19 cellular contexts compared by ENCODE assay signal in genomic region chr5:149117970-149118369, GRCh38. TPM values are rescaled to one million over a fixed set of nuclear protein-coding genes. Genes with fewer than 3 reads are reported as not detected.
DNase-seq lines count a peak whose midpoint lies in the region; ATAC-seq and TF ChIP-seq lines count a peak whose summit lies in the region.
"Had no signal": no experiment of that assay in that cellular context is flagged by ENCODE, and none has a peak within 500 bp of the region (broad histone marks: within the 10 kb centered on the region; RNA-seq: fewer than 3 reads in every experiment).

No MANE protein-coding gene starts in this region.

- intact Hi-C loops in gastrocnemius medialis (cut with DNase I; ENCODE audit: low total_unique reads) (loop anchor here (10.0 kb wide), 2 partner anchors 83 to 213 kb away; no protein-coding TSS in a partner anchor), uterus (cut with DNase I; ENCODE audit: low total_unique reads) (no loop called here)

- peaks cover 54% of the 10 kb centered on the region for H3K27me3 Mint-ChIP-seq in activated CD8-positive, alpha-beta memory T cell treated with anti-CD3 and anti-CD28 coated beads, Interleukin-2, amount 10 ng/mL, durations not matched to agents 7 days and 5 days
- H3K27me3 Mint-ChIP-seq: dendritic cell treated with granulocyte-macrophage colony-stimulating factor and Interleukin-4, amounts not matched to agents 40 ng/mL and 50 ng/mL, for 4 days had no signal

- H3K36me3 Mint-ChIP-seq in activated CD8-positive, alpha-beta memory T cell treated with anti-CD3 and anti-CD28 coated beads, Interleukin-2, amount 10 ng/mL, durations not matched to agents 7 days and 5 days, result no peaks in the 10 kb centered on the region
- H3K36me3 Mint-ChIP-seq in stimulated activated effector memory CD8-positive, alpha-beta T cell treated with anti-CD3 and anti-CD28 coated beads, Interleukin-12 subunit alpha, Interleukin-12 subunit beta, amount 100 ng/mL, for 72 hours, result no peaks in the 10 kb centered on the region

- H3K4me3 ChIP-seq in gastrocnemius medialis (no peak overlapping the region), uterus (no peak overlapping the region)
- H3K4me3 ChIP-seq: A549, prostate gland, SJSA1, vagina had no signal

- H3K4me1 Mint-ChIP-seq in activated CD8-positive, alpha-beta memory T cell treated with anti-CD3 and anti-CD28 coated beads, Interleukin-2, amount 10 ng/mL, durations not matched to agents 7 days and 5 days, result peaks cover 11% of the 10 kb centered on the region
- no peaks in the 10 kb centered on the region for H3K4me1 Mint-ChIP-seq in stimulated activated effector memory CD8-positive, alpha-beta T cell treated with anti-CD3 and anti-CD28 coated beads, Interleukin-12 subunit alpha, Interleukin-12 subunit beta, amount 100 ng/mL, for 72 hours
- H3K4me1 Mint-ChIP-seq: H9 had no signal

- H3K27ac ChIP-seq in gastrocnemius medialis, result no peak overlapping the region
- no peak overlapping the region for H3K27ac ChIP-seq in uterus
- H3K27ac ChIP-seq: A549, prostate gland, SJSA1, vagina, WERI-Rb-1 had no signal

- CTCF ChIA-PET in activated CD8-positive, alpha-beta memory T cell treated with anti-CD3 and anti-CD28 coated beads, Interleukin-2, amount 10 ng/mL, durations not matched to agents 7 days and 5 days (lab: Charles Lee), result interaction anchor here (0.7 to 1.3 kb wide), 2 partner anchors 24 to 151 kb away, joined by 3 to 5 read pairs; partner anchors contain the start of gene ABLIM3

- H3K4me1 ChIP-seq in gastrocnemius medialis, result peaks cover 0 to 4% of the 10 kb centered on the region in 2 donors
- H3K4me1 ChIP-seq in uterus, result no peaks in the 10 kb centered on the region
- H3K4me1 ChIP-seq: prostate gland, vagina had no signal

- H3K27me3 ChIP-seq in gastrocnemius medialis (no peaks in the 10 kb centered on the region), uterus (no peaks in the 10 kb centered on the region)
- H3K27me3 ChIP-seq: SJSA1, vagina had no signal

- no peak for DNase-seq in activated CD8-positive, alpha-beta memory T cell treated with anti-CD3 and anti-CD28 coated beads, Interleukin-2, amount 10 ng/mL, durations not matched to agents 7 days and 5 days
- DNase-seq in activated CD8-positive, alpha-beta memory T cell treated with anti-CD3 and anti-CD28 coated beads, Interleukin-2, amount 50 U/mL, for 4 hours, result no peak
- DNase-seq in stimulated activated effector memory CD8-positive, alpha-beta T cell treated with anti-CD3 and anti-CD28 coated beads, Interleukin-12 subunit alpha, Interleukin-12 subunit beta, amount 100 ng/mL, for 72 hours (ENCODE audit: low spot score in 2 of 2), result no peak
- DNase-seq in gastrocnemius medialis, result no peak
- no peak for DNase-seq in uterus
- DNase-seq in activated CD4-positive, alpha-beta T cell treated with anti-CD3 and anti-CD28 coated beads for 48 hours, result no peak
- DNase-seq: activated T-cell treated with anti-CD3 and anti-CD28 coated beads, Interleukin-2, amount 50 U/mL, for 24 hours; DMS 273 treated with DMSO at 0.1 percent for 48 hours; H9; NCI-H1436; NCI-H748 treated with DMSO at 0.1 percent for 48 hours; WERI-Rb-1 had no signal

- TF ChIP-seq POLR2A in gastrocnemius medialis (IDR thresholded peaks at IDR 0.05) (no peak), uterus (IDR thresholded peaks at IDR 0.05) (no peak)

- no peaks in the 10 kb centered on the region for H3K9me3 Mint-ChIP-seq in activated CD8-positive, alpha-beta memory T cell treated with anti-CD3 and anti-CD28 coated beads, Interleukin-2, amount 10 ng/mL, durations not matched to agents 7 days and 5 days (ENCODE audit: low read depth)
- H3K9me3 Mint-ChIP-seq in stimulated activated effector memory CD8-positive, alpha-beta T cell treated with anti-CD3 and anti-CD28 coated beads, Interleukin-12 subunit alpha, Interleukin-12 subunit beta, amount 100 ng/mL, for 72 hours, result no peaks in the 10 kb centered on the region
- H3K9me3 Mint-ChIP-seq: activated T-cell treated with anti-CD3 and anti-CD28 coated beads, Interleukin-2, amount 50 U/mL, for 24 hours; dendritic cell treated with granulocyte-macrophage colony-stimulating factor and Interleukin-4, amounts not matched to agents 40 ng/mL and 50 ng/mL, for 4 days had no signal

- in situ Hi-C loops in gastrocnemius medialis (cut with MboI; ENCODE audit: low sequenced_read_pairs in 4 of 4), result loop anchor here (10.0 to 25.0 kb wide), 4 partner anchors 673 to 931 kb away; no protein-coding TSS in a partner anchor

- ATAC-seq in activated CD8-positive, alpha-beta memory T cell treated with anti-CD3 and anti-CD28 coated beads, Interleukin-2, amount 10 ng/mL, durations not matched to agents 7 days and 5 days, result peak; percentile 62
- ATAC-seq in GM21723 (IDR thresholded peaks at IDR 0.05; ENCODE audit: unreplicated experiment) (peak; percentile 79), HG03175 (IDR thresholded peaks at IDR 0.05; ENCODE audit: unreplicated experiment) (peak; percentile 70), gastrocnemius medialis (no peak)
- ATAC-seq in stimulated activated effector memory CD8-positive, alpha-beta T cell treated with anti-CD3 and anti-CD28 coated beads, Interleukin-12 subunit alpha, Interleukin-12 subunit beta, amount 100 ng/mL, for 72 hours, result peak; percentile 70
- ATAC-seq: A549 had no signal

- H3K9me3 ChIP-seq in gastrocnemius medialis (no peaks in the 10 kb centered on the region), uterus (no peaks in the 10 kb centered on the region)
- H3K9me3 ChIP-seq: A549, prostate gland, SJSA1, vagina had no signal

- no peak overlapping the region for H3K27ac Mint-ChIP-seq in activated CD8-positive, alpha-beta memory T cell treated with anti-CD3 and anti-CD28 coated beads, Interleukin-2, amount 10 ng/mL, durations not matched to agents 7 days and 5 days
- H3K27ac Mint-ChIP-seq in stimulated activated effector memory CD8-positive, alpha-beta T cell treated with anti-CD3 and anti-CD28 coated beads, Interleukin-12 subunit alpha, Interleukin-12 subunit beta, amount 100 ng/mL, for 72 hours, result no peak overlapping the region
- H3K27ac Mint-ChIP-seq: activated T-cell treated with anti-CD3 and anti-CD28 coated beads, Interleukin-2, amount 50 U/mL, for 24 hours; dendritic cell treated with granulocyte-macrophage colony-stimulating factor and Interleukin-4, amounts not matched to agents 40 ng/mL and 50 ng/mL, for 4 days; H9 had no signal

- no peak for TF ChIP-seq CTCF in gastrocnemius medialis (IDR thresholded peaks at IDR 0.05 in 4 of 5, conservative IDR thresholded peaks at IDR 0.05 in 1 of 5)
- TF ChIP-seq CTCF in uterus (IDR thresholded peaks at IDR 0.05), result no peak

- H3K4me3 Mint-ChIP-seq in activated CD8-positive, alpha-beta memory T cell treated with anti-CD3 and anti-CD28 coated beads, Interleukin-2, amount 10 ng/mL, durations not matched to agents 7 days and 5 days, result no peak overlapping the region
- no peak overlapping the region for H3K4me3 Mint-ChIP-seq in stimulated activated effector memory CD8-positive, alpha-beta T cell treated with anti-CD3 and anti-CD28 coated beads, Interleukin-12 subunit alpha, Interleukin-12 subunit beta, amount 100 ng/mL, for 72 hours
- H3K4me3 Mint-ChIP-seq: activated T-cell treated with anti-CD3 and anti-CD28 coated beads, Interleukin-2, amount 50 U/mL, for 24 hours; dendritic cell treated with granulocyte-macrophage colony-stimulating factor and Interleukin-4, amounts not matched to agents 40 ng/mL and 50 ng/mL, for 4 days; H9 had no signal

- no peaks in the 10 kb centered on the region for H3K36me3 ChIP-seq in gastrocnemius medialis
- H3K36me3 ChIP-seq in uterus, result no peaks in the 10 kb centered on the region
- H3K36me3 ChIP-seq: prostate gland, SJSA1, vagina, WERI-Rb-1 had no signal

RNA-seq across cellular contexts. Expression of gene ABLIM3, which starts 23.3 kb away (rescaled TPM):
- under 1 TPM in 1 of 2 experiments, not detected in 1; 0.21 TPM for total RNA-seq in activated CD8-positive, alpha-beta memory T cell treated with anti-CD3 and anti-CD28 coated beads, Interleukin-2, amount 10 ng/mL, durations not matched to agents 7 days and 5 days
- total RNA-seq in gastrocnemius medialis (100 to 1,000 TPM in 1 of 4 donors, 10 to 100 TPM in 3; 37.5 to 155 (median 67.7) TPM), uterus (10 to 100 TPM in 2 of 4 donors, 1 to 10 TPM in 2; 2.6 to 49.5 (median 6.9) TPM)

RNA-seq across cellular contexts. Expression of gene SH3TC2, which starts 55.1 kb away (rescaled TPM):
- not detected for total RNA-seq in activated CD8-positive, alpha-beta memory T cell treated with anti-CD3 and anti-CD28 coated beads, Interleukin-2, amount 10 ng/mL, durations not matched to agents 7 days and 5 days
- total RNA-seq in gastrocnemius medialis (under 1 TPM in 3 of 4 donors, not detected in 1; 0.10 to 0.41 (median 0.20) TPM), uterus (1 to 10 TPM in 3 of 4 donors, under 1 TPM in 1; 0.29 to 3.5 (median 2.1) TPM)
- total RNA-seq: H9 had no signal

Comparison
In these comparisons a context has a peak if more than half of its experiments do, and no peak if none do; other contexts are left out.
1. ATAC-seq: peak in activated CD8-positive, alpha-beta memory T cell treated with anti-CD3 and anti-CD28 coated beads, Interleukin-2, amount 10 ng/mL, durations not matched to agents 7 days and 5 days (single experiment), GM21723 (single experiment), HG03175 (single experiment) and stimulated activated effector memory CD8-positive, alpha-beta T cell treated with anti-CD3 and anti-CD28 coated beads, Interleukin-12 subunit alpha, Interleukin-12 subunit beta, amount 100 ng/mL, for 72 hours (single experiment); none in gastrocnemius medialis (0 of 2).